Comparison of ENCODE assay signal across 34 cellular contexts in the genomic region with DNA sequence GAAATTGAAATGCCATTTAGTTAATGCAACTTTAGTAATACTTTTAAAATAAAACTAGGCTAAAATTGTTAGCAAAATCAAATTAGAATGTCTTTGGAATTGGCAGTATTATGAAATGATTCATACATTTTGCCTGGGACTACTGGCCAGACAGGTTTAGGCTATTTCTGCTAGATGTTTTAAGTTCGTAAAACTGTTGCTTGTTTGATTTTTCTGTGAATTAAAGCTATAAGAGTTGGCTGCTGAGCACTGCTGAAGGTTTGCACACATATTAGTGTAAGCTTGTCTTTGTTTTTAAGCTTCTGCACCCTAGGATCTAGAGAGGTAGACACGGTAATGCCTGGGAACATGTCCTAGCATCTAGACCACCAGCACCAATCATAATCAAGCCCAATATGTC.
"Had no signal": no experiment of that assay in that cellular context is flagged by ENCODE, and none has a peak within 500 bp of the region (broad histone marks: within the 10 kb centered on the region; RNA-seq: fewer than 3 reads in every experiment).

No MANE protein-coding gene starts in this region.

- H3K4me3 ChIP-seq: MG63 had no signal

- H3K36me3 ChIP-seq: MG63 had no signal

- DNase-seq: Karpas-422, Kasumi-1, MG63, MM.1S, MV-4-11, NCI-H1048, NCI-H1092, NCI-H1092 treated with DMSO at 0.1 percent for 48 hours, NCI-H1105, NCI-H1105 treated with DMSO at 0.1 percent for 48 hours, NCI-H1417, NCI-H1417 treated with DMSO at 0.1 percent for 48 hours, NCI-H1436, NCI-H1436 treated with DMSO at 0.1 percent for 48 hours, NCI-H146, NCI-H1694, NCI-H1694 treated with DMSO at 0.1 percent for 48 hours, NCI-H187, NCI-H187 treated with DMSO at 0.1 percent for 48 hours, NCI-H1930, NCI-H2029, NCI-H2029 treated with DMSO at 0.1 percent for 48 hours, NCI-H2081, NCI-H2081 treated with DMSO at 0.1 percent for 48 hours, NCI-H2107, NCI-H2171, NCI-H2171 treated with DMSO at 0.1 percent for 48 hours, NCI-H2227 treated with DMSO at 0.1 percent for 48 hours, NCI-H226, NCI-H345, NCI-H446, NCI-H446 treated with DMSO at 0.1 percent for 48 hours, NCI-H510A, NCI-H510A treated with DMSO at 0.1 percent for 48 hours had no signal

- H3K9me3 ChIP-seq: MG63 had no signal
